8 cellular contexts compared by ENCODE assay signal in genomic region chr6:14664616-14665315, GRCh38.
A peak's percentile ranks its signal among the peaks of the same experiment; 100 is the strongest.
DNase-seq lines count a peak whose midpoint lies in the region; ATAC-seq and TF ChIP-seq lines count a peak whose summit lies in the region.

No MANE protein-coding gene starts in this region.

- DNase-seq in NCI-H1436 (lab: John Stamatoyannopoulos, UW) = peak; percentile 22
- no peak for DNase-seq in NCI-H1436 treated with DMSO at 0.1 percent for 48 hours (lab: John Stamatoyannopoulos, UW)
- DNase-seq in HuH-7.5 (ENCODE audit: low spot score) = peak; percentile 5
- peak; percentile 32 for DNase-seq in activated CD4-positive, alpha-beta memory T cell treated with anti-CD3 and anti-CD28 coated beads, Interleukin-2, amount 10 ng/mL, durations not matched to agents 7 days and 5 days
- DNase-seq in naive thymus-derived CD4-positive, alpha-beta T cell = peak in 1 of 9 donors; percentile 11
- DNase-seq in lower lobe of right lung = no peak

- TF ChIP-seq CTCF in lower lobe of right lung (IDR thresholded peaks at IDR 0.05) = no peak

- H3K27ac Mint-ChIP-seq in activated CD4-positive, alpha-beta memory T cell treated with anti-CD3 and anti-CD28 coated beads, Interleukin-2, amount 10 ng/mL, durations not matched to agents 7 days and 5 days = peak overlapping the region; percentile 50
- peak overlapping the region; percentile 43 to 96 (median 76) for H3K27ac Mint-ChIP-seq in naive thymus-derived CD4-positive, alpha-beta T cell

- H3K27me3 ChIP-seq in naive thymus-derived CD4-positive, alpha-beta T cell (ENCODE audit: control insufficient read depth in 2 of 2, insufficient read depth in 2 of 2, low read length in 2 of 2) = no peaks in the 10 kb centered on the region
- H3K27me3 ChIP-seq in lower lobe of right lung (ENCODE audit: low read depth) = no peaks in the 10 kb centered on the region

- H3K4me1 ChIP-seq in naive thymus-derived CD4-positive, alpha-beta T cell (ENCODE audit: control insufficient read depth in 2 of 2, insufficient read depth in 2 of 2, low read length in 2 of 2) = peaks cover 14 to 43% of the 10 kb centered on the region in 2 donors
- H3K4me1 ChIP-seq in lower lobe of right lung = no peaks in the 10 kb centered on the region

- no peak overlapping the region for H3K4me3 ChIP-seq in naive thymus-derived CD4-positive, alpha-beta T cell (ENCODE audit: low read length)
- H3K4me3 ChIP-seq in lower lobe of right lung = no peak overlapping the region

- POLR2A ChIA-PET in activated CD4-positive, alpha-beta memory T cell treated with anti-CD3 and anti-CD28 coated beads, Interleukin-2, amount 10 ng/mL, durations not matched to agents 7 days and 5 days (lab: Charles Lee) = interaction anchor here (0.6 to 1.7 kb wide), 2 partner anchors 29 to 128 kb away, joined by 3 to 5 read pairs; no protein-coding TSS in a partner anchor
- POLR2A ChIA-PET in naive thymus-derived CD4-positive, alpha-beta T cell (lab: Charles Lee) = no interaction called here

- H3K9me3 Mint-ChIP-seq in activated CD4-positive, alpha-beta memory T cell treated with anti-CD3 and anti-CD28 coated beads, Interleukin-2, amount 10 ng/mL, durations not matched to agents 7 days and 5 days = no peaks in the 10 kb centered on the region
- H3K9me3 Mint-ChIP-seq in naive thymus-derived CD4-positive, alpha-beta T cell = no peaks in the 10 kb centered on the region

- H3K9me3 ChIP-seq in naive thymus-derived CD4-positive, alpha-beta T cell (ENCODE audit: control insufficient read depth in 2 of 3, low read length in 3 of 3) = no peaks in the 10 kb centered on the region
- H3K9me3 ChIP-seq in lower lobe of right lung = no peaks in the 10 kb centered on the region

- H3K4me3 Mint-ChIP-seq in activated CD4-positive, alpha-beta memory T cell treated with anti-CD3 and anti-CD28 coated beads, Interleukin-2, amount 10 ng/mL, durations not matched to agents 7 days and 5 days = peak overlapping the region; percentile 9
- peak overlapping the region in 9 of 10 donors; percentile 32 to 72 (median 67) for H3K4me3 Mint-ChIP-seq in naive thymus-derived CD4-positive, alpha-beta T cell

- no peak overlapping the region for H3K27ac ChIP-seq in naive thymus-derived CD4-positive, alpha-beta T cell (ENCODE audit: low read depth, low read length)
- no peak overlapping the region for H3K27ac ChIP-seq in lower lobe of right lung

- no peaks in the 10 kb centered on the region for H3K36me3 ChIP-seq in naive thymus-derived CD4-positive, alpha-beta T cell (ENCODE audit: control insufficient read depth in 2 of 3, insufficient read depth in 3 of 3, low read length in 3 of 3)
- H3K36me3 ChIP-seq in lower lobe of right lung = no peaks in the 10 kb centered on the region

- H3K36me3 Mint-ChIP-seq in activated CD4-positive, alpha-beta memory T cell treated with anti-CD3 and anti-CD28 coated beads, Interleukin-2, amount 10 ng/mL, durations not matched to agents 7 days and 5 days (ENCODE audit: low read depth) = no peaks in the 10 kb centered on the region
- no peaks in the 10 kb centered on the region for H3K36me3 Mint-ChIP-seq in naive thymus-derived CD4-positive, alpha-beta T cell

- H3K27me3 Mint-ChIP-seq in activated CD4-positive, alpha-beta memory T cell treated with anti-CD3 and anti-CD28 coated beads, Interleukin-2, amount 10 ng/mL, durations not matched to agents 7 days and 5 days = peaks cover 16% of the 10 kb centered on the region
- peaks cover 0 to 29% (median 0%) of the 10 kb centered on the region in 5 donors for H3K27me3 Mint-ChIP-seq in naive thymus-derived CD4-positive, alpha-beta T cell

- peaks cover 27% of the 10 kb centered on the region for H3K4me1 Mint-ChIP-seq in activated CD4-positive, alpha-beta memory T cell treated with anti-CD3 and anti-CD28 coated beads, Interleukin-2, amount 10 ng/mL, durations not matched to agents 7 days and 5 days
- H3K4me1 Mint-ChIP-seq in naive thymus-derived CD4-positive, alpha-beta T cell = peaks cover 11 to 27% (median 23%) of the 10 kb centered on the region in 7 donors

- no peak for ATAC-seq in naive thymus-derived CD4-positive, alpha-beta T cell
- ATAC-seq in HG03354 (IDR thresholded peaks at IDR 0.05; ENCODE audit: poor library complexity, severe bottlenecking, unreplicated experiment) = no peak
- ATAC-seq in HG03196 (IDR thresholded peaks at IDR 0.05; ENCODE audit: unreplicated experiment) = no peak
- ATAC-seq in lower lobe of right lung = no peak

- intact Hi-C loops in naive thymus-derived CD4-positive, alpha-beta T cell (cut with micrococcal nuclease) = loop anchor here (1.0 to 5.0 kb wide), 6 partner anchors 28 to 453 kb away; no protein-coding TSS in a partner anchor
- intact Hi-C loops in lower lobe of right lung (cut with DNase I) = no loop called here

- CTCF ChIA-PET in activated CD4-positive, alpha-beta memory T cell treated with anti-CD3 and anti-CD28 coated beads, Interleukin-2, amount 10 ng/mL, durations not matched to agents 7 days and 5 days (lab: Charles Lee) = no interaction called here
- CTCF ChIA-PET in naive thymus-derived CD4-positive, alpha-beta T cell (lab: Charles Lee) = no interaction called here

Comparison
In these comparisons a context has a peak if more than half of its experiments do, and no peak if none do; other contexts are left out.
1. DNase-seq: peak in NCI-H1436 (single experiment), HuH-7.5 (single experiment) and activated CD4-positive, alpha-beta memory T cell treated with anti-CD3 and anti-CD28 coated beads, Interleukin-2, amount 10 ng/mL, durations not matched to agents 7 days and 5 days (single experiment); none in NCI-H1436 treated with DMSO at 0.1 percent for 48 hours (single experiment) and lower lobe of right lung (single experiment).